ENCODE assay signal across 32 cellular contexts in genomic region chr17:72861811-72862210, GRCh38.
"Had no signal": no experiment of that assay in that cellular context is flagged by ENCODE, and none has a peak within 500 bp of the region (broad histone marks: within the 10 kb centered on the region; RNA-seq: fewer than 3 reads in every experiment).

No MANE protein-coding gene starts in this region.

- H3K9me3 Mint-ChIP-seq: activated naive CD4-positive, alpha-beta T cell treated with anti-CD3 and anti-CD28 coated beads for 36 hours; activated naive CD4-positive, alpha-beta T cell treated with anti-CD3 and anti-CD28 coated beads, Interleukin-2, amount 50 U/mL, for 72 hours; activated T-cell treated with anti-CD3 and anti-CD28 coated beads, Interleukin-2, amount 50 U/mL, for 4 hours had no signal

- H3K4me3 ChIP-seq: adrenal gland, body of pancreas, Peyer's patch had no signal

- H3K27ac ChIP-seq: adrenal gland, body of pancreas, KMS-11, Peyer's patch, RWPE1, VCaP had no signal

- H3K27me3 Mint-ChIP-seq: activated B cell treated with CpG ODN at 0.5 μM for 24 hours; activated CD4-positive, alpha-beta memory T cell treated with anti-CD3 and anti-CD28 coated beads for 36 hours had no signal

- H3K4me3 Mint-ChIP-seq: activated B cell treated with CpG ODN at 0.5 μM for 24 hours; activated CD4-positive, alpha-beta memory T cell treated with anti-CD3 and anti-CD28 coated beads for 36 hours; activated naive CD4-positive, alpha-beta T cell treated with anti-CD3 and anti-CD28 coated beads for 36 hours; activated T-cell treated with anti-CD3 and anti-CD28 coated beads, Interleukin-2, amount 50 U/mL, for 4 hours had no signal

- H3K4me1 Mint-ChIP-seq: activated B cell treated with CpG ODN at 0.5 μM for 24 hours had no signal

- DNase-seq: activated B cell treated with CpG ODN at 0.5 μM for 24 hours; activated CD4-positive, alpha-beta memory T cell treated with anti-CD3 and anti-CD28 coated beads for 36 hours; activated CD4-positive, alpha-beta T cell treated with anti-CD3 and anti-CD28 coated beads for 4 hours; activated CD4-positive, alpha-beta T cell treated with anti-CD3 and anti-CD28 coated beads, Interleukin-2, amount 50 U/mL, for 1 hour; activated CD4-positive, CD25-positive, alpha-beta regulatory T cell treated with anti-CD3 and anti-CD28 coated beads, Interleukin-2, amount 50 U/mL, for 72 hours; activated CD8-positive, alpha-beta memory T cell treated with anti-CD3 and anti-CD28 coated beads, Interleukin-2, amount 50 U/mL, for 4 hours; activated gamma-delta T cell treated with Interleukin-2 at 50 U/mL for 16 hours; activated naive CD4-positive, alpha-beta T cell treated with anti-CD3 and anti-CD28 coated beads for 36 hours; activated T-cell treated with anti-CD3 and anti-CD28 coated beads for 4 hours; activated T-cell treated with anti-CD3 and anti-CD28 coated beads, Interleukin-2, amount 50 U/mL, for 4 hours; adrenal gland; body of pancreas; caudate nucleus; cerebellar nuclear complex; MM.1S; MV-4-11; NCI-H2029 treated with DMSO at 0.1 percent for 48 hours; NCI-H226; NCI-H446 treated with DMSO at 0.1 percent for 48 hours; NK-92 treated with Interleukin-12 subunit alpha and Interleukin-12 subunit beta, amount 100 ng/mL, for 24 hours; PC-3; Peyer's patch; SIG-M5; SW 1271; T-helper 1 cell; T-helper 2 cell; T-helper 9 cell had no signal

- H3K27ac Mint-ChIP-seq: activated B cell treated with CpG ODN at 0.5 μM for 24 hours; activated CD4-positive, alpha-beta memory T cell treated with anti-CD3 and anti-CD28 coated beads for 36 hours; activated naive CD4-positive, alpha-beta T cell treated with anti-CD3 and anti-CD28 coated beads for 36 hours had no signal

- H3K4me2 ChIP-seq: KMS-11 had no signal

- H3K36me3 ChIP-seq: adrenal gland, Peyer's patch had no signal

- ATAC-seq: activated naive CD4-positive, alpha-beta T cell treated with anti-CD3 and anti-CD28 coated beads, Interleukin-2, amount 50 U/mL, for 72 hours; activated T-cell treated with anti-CD3 and anti-CD28 coated beads, Interleukin-2, amount 50 U/mL, for 4 hours; body of pancreas; PC-3; Right ventricle myocardium inferior had no signal

- H3K27me3 ChIP-seq: adrenal gland, body of pancreas, Peyer's patch had no signal

- H3K9me3 ChIP-seq: adrenal gland, body of pancreas, Peyer's patch had no signal

- H3K4me1 ChIP-seq: adrenal gland, body of pancreas, Peyer's patch had no signal
